ENCODE assay signal across 2 cellular contexts in the genomic region with DNA sequence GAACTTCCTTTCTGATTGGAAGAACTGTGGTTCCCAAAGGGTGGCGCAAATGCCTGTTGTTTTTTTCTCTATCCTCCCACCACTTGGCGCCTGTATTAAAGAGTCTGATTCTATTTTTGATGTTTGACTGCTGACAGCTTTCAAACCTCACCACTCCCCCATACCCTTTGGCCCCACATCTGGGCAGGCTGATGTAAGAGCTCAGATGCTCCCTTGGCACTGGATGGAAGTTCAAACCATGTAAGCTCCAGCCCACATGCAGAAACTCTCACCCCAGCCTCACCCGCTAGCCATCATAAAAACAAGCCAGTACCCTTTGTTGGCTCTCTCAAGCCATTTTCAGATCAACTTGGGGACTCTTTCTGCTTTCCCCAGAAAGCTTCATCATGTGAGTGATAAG.
TF ChIP-seq lines count a peak whose summit lies in the region.

No MANE protein-coding gene starts in this region.

TF ChIP-seq in K562, 482 proteins besides CTCF, POLR2A, EP300 and RAD21:
- peak; percentile 12 for TF ChIP-seq MEIS2 (IDR thresholded peaks at IDR 0.05; ENCODE audit: partially characterized antibody)
- TF ChIP-seq, protein P1, sequence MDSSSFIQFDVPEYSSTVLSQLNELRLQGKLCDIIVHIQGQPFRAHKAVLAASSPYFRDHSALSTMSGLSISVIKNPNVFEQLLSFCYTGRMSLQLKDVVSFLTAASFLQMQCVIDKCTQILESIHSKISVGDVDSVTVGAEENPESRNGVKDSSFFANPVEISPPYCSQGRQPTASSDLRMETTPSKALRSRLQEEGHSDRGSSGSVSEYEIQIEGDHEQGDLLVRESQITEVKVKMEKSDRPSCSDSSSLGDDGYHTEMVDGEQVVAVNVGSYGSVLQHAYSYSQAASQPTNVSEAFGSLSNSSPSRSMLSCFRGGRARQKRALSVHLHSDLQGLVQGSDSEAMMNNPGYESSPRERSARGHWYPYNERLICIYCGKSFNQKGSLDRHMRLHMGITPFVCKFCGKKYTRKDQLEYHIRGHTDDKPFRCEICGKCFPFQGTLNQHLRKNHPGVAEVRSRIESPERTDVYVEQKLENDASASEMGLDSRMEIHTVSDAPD (CRISPR knock-in tag; IDR thresholded peaks at IDR 0.05) = no peak
- TF ChIP-seq NR2C2 (CRISPR knock-in tag; IDR thresholded peaks at IDR 0.05) = no peak
- peak; percentile 78; the same call in 1 of the 2 replicates for TF ChIP-seq NR2C2 (tag; IDR thresholded peaks at IDR 0.05)

TF ChIP-seq in SK-N-SH treated with all-trans-retinoic acid at 6 μM for 48 hours, 23 proteins besides CTCF, POLR2A, EP300 and RAD21:
- TF ChIP-seq PPARA (CRISPR knock-in tag; IDR thresholded peaks at IDR 0.05; ENCODE audit: borderline replicate concordance) (no peak), SNAI2 (CRISPR knock-in tag; IDR thresholded peaks at IDR 0.05) (no peak), BACH2 (CRISPR knock-in tag; IDR thresholded peaks at IDR 0.05; ENCODE audit: borderline replicate concordance) (no peak), ZNF8 (CRISPR knock-in tag; IDR thresholded peaks at IDR 0.05) (no peak)
- TF ChIP-seq, protein P2, sequence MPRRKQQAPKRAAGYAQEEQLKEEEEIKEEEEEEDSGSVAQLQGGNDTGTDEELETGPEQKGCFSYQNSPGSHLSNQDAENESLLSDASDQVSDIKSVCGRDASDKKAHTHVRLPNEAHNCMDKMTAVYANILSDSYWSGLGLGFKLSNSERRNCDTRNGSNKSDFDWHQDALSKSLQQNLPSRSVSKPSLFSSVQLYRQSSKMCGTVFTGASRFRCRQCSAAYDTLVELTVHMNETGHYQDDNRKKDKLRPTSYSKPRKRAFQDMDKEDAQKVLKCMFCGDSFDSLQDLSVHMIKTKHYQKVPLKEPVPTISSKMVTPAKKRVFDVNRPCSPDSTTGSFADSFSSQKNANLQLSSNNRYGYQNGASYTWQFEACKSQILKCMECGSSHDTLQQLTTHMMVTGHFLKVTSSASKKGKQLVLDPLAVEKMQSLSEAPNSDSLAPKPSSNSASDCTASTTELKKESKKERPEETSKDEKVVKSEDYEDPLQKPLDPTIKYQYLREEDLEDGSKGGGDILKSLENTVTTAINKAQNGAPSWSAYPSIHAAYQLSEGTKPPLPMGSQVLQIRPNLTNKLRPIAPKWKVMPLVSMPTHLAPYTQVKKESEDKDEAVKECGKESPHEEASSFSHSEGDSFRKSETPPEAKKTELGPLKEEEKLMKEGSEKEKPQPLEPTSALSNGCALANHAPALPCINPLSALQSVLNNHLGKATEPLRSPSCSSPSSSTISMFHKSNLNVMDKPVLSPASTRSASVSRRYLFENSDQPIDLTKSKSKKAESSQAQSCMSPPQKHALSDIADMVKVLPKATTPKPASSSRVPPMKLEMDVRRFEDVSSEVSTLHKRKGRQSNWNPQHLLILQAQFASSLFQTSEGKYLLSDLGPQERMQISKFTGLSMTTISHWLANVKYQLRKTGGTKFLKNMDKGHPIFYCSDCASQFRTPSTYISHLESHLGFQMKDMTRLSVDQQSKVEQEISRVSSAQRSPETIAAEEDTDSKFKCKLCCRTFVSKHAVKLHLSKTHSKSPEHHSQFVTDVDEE (CRISPR knock-in tag; IDR thresholded peaks at IDR 0.05) = no peak
TF ChIP-seq in SK-N-SH treated with all-trans-retinoic acid at 6 μM for 48 hours: peak in this region for 0.
